In the genomic region with DNA sequence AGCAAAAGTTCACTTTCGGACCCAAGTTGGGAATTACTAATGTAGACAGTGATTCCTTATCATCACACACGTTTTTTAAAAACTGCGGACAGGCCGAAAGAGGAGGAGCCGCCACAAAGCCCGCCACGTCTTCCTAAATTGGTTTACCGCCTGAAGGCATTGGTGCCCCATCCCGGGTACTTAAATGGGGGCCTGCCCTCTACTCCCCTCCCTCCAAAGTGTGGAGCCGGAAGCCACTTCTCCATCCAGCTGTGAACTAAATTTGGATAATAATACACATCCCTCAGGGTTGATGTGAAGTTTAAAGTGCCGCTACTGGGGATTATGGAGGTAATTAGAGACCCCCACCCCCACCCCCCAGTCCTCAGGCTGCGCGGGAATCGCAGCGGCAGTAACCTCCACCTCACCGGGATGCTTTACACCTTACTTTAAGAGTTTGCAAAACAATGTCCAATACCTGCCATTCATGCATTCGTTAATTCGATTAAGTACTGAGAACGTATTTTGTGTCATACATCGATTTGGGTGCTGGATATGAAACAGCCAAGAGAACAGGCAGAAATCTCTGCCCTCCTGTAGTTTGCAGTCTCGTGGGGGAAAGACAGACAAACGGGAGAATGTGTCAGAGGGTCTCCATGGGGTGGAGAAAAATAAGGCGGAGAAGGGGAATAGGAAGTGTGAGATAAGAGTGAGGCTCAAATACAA, we compare ENCODE assay signal across 8 cellular contexts. TPM values are rescaled to one million over a fixed set of nuclear protein-coding genes. Genes with fewer than 3 reads are reported as not detected.
A peak's percentile ranks its signal among the peaks of the same experiment; 100 is the strongest.
DNase-seq lines count a peak whose midpoint lies in the region; ATAC-seq and TF ChIP-seq lines count a peak whose summit lies in the region.

No MANE protein-coding gene starts in this region.

- H3K4me3 ChIP-seq in heart left ventricle (peak overlapping the region in 11 of 12 donors; percentile 76 to 100 (median 97)), adrenal gland (peak overlapping the region in 2 of 4 donors; percentile 83 to 96), lower leg skin (ENCODE audit: low read depth, poor library complexity, severe bottlenecking) (peak overlapping the region; percentile 86), upper lobe of right lung (peak overlapping the region; percentile 82)

- TF ChIP-seq POLR2A in heart left ventricle (IDR thresholded peaks at IDR 0.05) = no peak
- no peak for TF ChIP-seq POLR2A in adrenal gland (IDR thresholded peaks at IDR 0.05)
- TF ChIP-seq POLR2A in lower leg skin (IDR thresholded peaks at IDR 0.05) = no peak

- H3K27ac ChIP-seq in heart left ventricle = peak overlapping the region in 11 of 12 donors; percentile 88 to 99 (median 96)
- peak overlapping the region; percentile 25 to 95 (median 81) for H3K27ac ChIP-seq in adrenal gland
- H3K27ac ChIP-seq in upper lobe of right lung = peak overlapping the region; percentile 94

- WGBS in heart left ventricle, 4 donors = 38 to 46% (median 40%) methylated on average over 23 of the region's 23 CpGs
- WGBS in adrenal gland, 4 donors = 39 to 47% (median 43%) methylated on average over 22 to 23 of the region's 23 CpGs
- WGBS in lower leg skin, 2 donors = 34 to 37% methylated on average over 23 of the region's 23 CpGs

- DNase-seq in heart left ventricle (no peak), left ventricle myocardium superior (no peak), adrenal gland (no peak), lower leg skin (ENCODE audit: low spot score in 2 of 2) (no peak), upper lobe of right lung (no peak), HPDE6-E6E7 (ENCODE audit: extremely low spot score) (no peak), GM19240 (ENCODE audit: insufficient read length, low spot score) (no peak)

- peaks cover 0 to 3% (median 0%) of the 10 kb centered on the region in 12 donors for H3K9me3 ChIP-seq in heart left ventricle
- no peaks in the 10 kb centered on the region for H3K9me3 ChIP-seq in adrenal gland (replicated peaks in 1 of 3)
- no peaks in the 10 kb centered on the region for H3K9me3 ChIP-seq in upper lobe of right lung

- no peak for TF ChIP-seq CTCF in heart left ventricle (IDR thresholded peaks at IDR 0.05)
- TF ChIP-seq CTCF in adrenal gland (IDR thresholded peaks at IDR 0.05) = no peak
- no peak for TF ChIP-seq CTCF in lower leg skin (IDR thresholded peaks at IDR 0.05)
- no peak for TF ChIP-seq CTCF in upper lobe of right lung (IDR thresholded peaks at IDR 0.05)

- H3K27me3 ChIP-seq in heart left ventricle (no peaks in the 10 kb centered on the region), adrenal gland (no peaks in the 10 kb centered on the region), upper lobe of right lung (no peaks in the 10 kb centered on the region)

- ATAC-seq in heart left ventricle (no peak), left ventricle myocardium superior (no peak), upper lobe of right lung (no peak), GM19452 (IDR thresholded peaks at IDR 0.05; ENCODE audit: unreplicated experiment) (no peak)

- H3K36me3 ChIP-seq in heart left ventricle (no peaks in the 10 kb centered on the region), adrenal gland (replicated peaks in 1 of 2) (no peaks in the 10 kb centered on the region), upper lobe of right lung (no peaks in the 10 kb centered on the region)

- intact Hi-C loops in heart left ventricle (cut with DNase I) (loop anchor here in 5 of 10 donors (1.0 to 5.0 kb wide), 4 partner anchors 21 to 44 kb away; no protein-coding TSS in a partner anchor), left ventricle myocardium superior (cut with micrococcal nuclease) (no loop called here), adrenal gland (cut with DNase I) (no loop called here), lower leg skin (cut with DNase I; ENCODE audit: low total_unique reads) (no loop called here), upper lobe of right lung (cut with DNase I) (no loop called here)

- H3K4me1 ChIP-seq in heart left ventricle = peaks cover 0 to 43% (median 37%) of the 10 kb centered on the region in 12 donors
- H3K4me1 ChIP-seq in adrenal gland (replicated peaks in 1 of 2) = peaks cover 15 to 32% of the 10 kb centered on the region in 2 donors
- peaks cover 31% of the 10 kb centered on the region for H3K4me1 ChIP-seq in upper lobe of right lung

RNA-seq across cellular contexts. Expression of gene MACROH2A1, which starts 1.0 kb away (rescaled TPM):
- total RNA-seq in heart left ventricle = 100 to 1,000 TPM in 5 of 9 donors, 10 to 100 TPM in 4; 86.5 to 170 (median 112) TPM
- 100 to 1,000 TPM; 111 to 155 TPM for polyA plus RNA-seq in heart left ventricle
- total RNA-seq in left ventricle myocardium superior = 119 TPM
- 100 to 1,000 TPM in 7 of 8 donors, 10 to 100 TPM in 1; 92.4 to 241 (median 144) TPM for total RNA-seq in adrenal gland
- 100 to 1,000 TPM in 2 of 3 donors, 10 to 100 TPM in 1; 77.2 to 177 (median 101) TPM for polyA plus RNA-seq in adrenal gland
- total RNA-seq in lower leg skin = 100 to 1,000 TPM; 196 to 234 (median 208) TPM
- 179 TPM for total RNA-seq in upper lobe of right lung

RNA-seq across cellular contexts. Expression of gene DCANP1, which starts 47.2 kb away (rescaled TPM):
- total RNA-seq in heart left ventricle = under 1 TPM in 1 of 9 donors, not detected in 8; 0.11 TPM
- polyA plus RNA-seq in heart left ventricle = not detected
- not detected for total RNA-seq in left ventricle myocardium superior
- total RNA-seq in adrenal gland = not detected
- under 1 TPM in 1 of 3 donors, not detected in 2; 0.08 TPM for polyA plus RNA-seq in adrenal gland
- not detected for total RNA-seq in lower leg skin
- total RNA-seq in upper lobe of right lung = not detected

RNA-seq across cellular contexts. Expression of gene TIFAB, which starts 52.2 kb away (rescaled TPM):
- total RNA-seq in heart left ventricle (1 to 10 TPM in 1 of 9 donors, under 1 TPM in 2, not detected in 6; 0.08 to 1.3 (median 0.68) TPM), left ventricle myocardium superior (not detected), adrenal gland (not detected), lower leg skin (under 1 TPM in 1 of 4 donors, not detected in 3; 0.10 TPM), upper lobe of right lung (0.43 TPM)
- polyA plus RNA-seq in heart left ventricle (under 1 TPM in 1 of 2 donors, not detected in 1; 0.01 TPM), adrenal gland (under 1 TPM in 1 of 3 donors, not detected in 2; 0.08 TPM)
